ENCODE assay signal across 15 cellular contexts in genomic region chr2:153568105-153568504, GRCh38.
A peak's percentile ranks its signal among the peaks of the same experiment; 100 is the strongest.
DNase-seq lines count a peak whose midpoint lies in the region; ATAC-seq and TF ChIP-seq lines count a peak whose summit lies in the region.
"Had no signal": no experiment of that assay in that cellular context is flagged by ENCODE, and none has a peak within 500 bp of the region (broad histone marks: within the 10 kb centered on the region; RNA-seq: fewer than 3 reads in every experiment).

No MANE protein-coding gene starts in this region.

- 0 out of 2 replicates have a peak overlapping the region, but pooled peaks have one; percentile 13 for H2AFZ ChIP-seq in Karpas-422 (ENCODE audit: low read length)
- no peak overlapping the region for H2AFZ ChIP-seq in hepatocyte
- H2AFZ ChIP-seq: GM23248 had no signal

- no peak for TF ChIP-seq CTCF in hepatocyte (IDR thresholded peaks at IDR 0.05; ENCODE audit: poor library complexity)
- no peak for TF ChIP-seq CTCF in right lobe of liver (IDR thresholded peaks at IDR 0.05)
- TF ChIP-seq CTCF in tibial nerve (IDR thresholded peaks at IDR 0.05), result no peak

- H3K4me1 ChIP-seq in Karpas-422 (ENCODE audit: low read length), result peaks cover 50% of the 10 kb centered on the region
- no peaks in the 10 kb centered on the region for H3K4me1 ChIP-seq in hepatocyte (ENCODE audit: insufficient read depth)
- H3K4me1 ChIP-seq in right lobe of liver, result peaks cover 0 to 5% (median 0%) of the 10 kb centered on the region in 4 donors
- H3K4me1 ChIP-seq in tibial nerve, result no peaks in the 10 kb centered on the region
- H3K4me1 ChIP-seq: BLaER1 treated with 17β-estradiol and CSF1 and Interleukin-3, amounts not matched to agents 10 nM and 100 nM had no signal

- H3K79me2 ChIP-seq in Karpas-422 (ENCODE audit: low read length) (no peaks in the 10 kb centered on the region), hepatocyte (no peaks in the 10 kb centered on the region)

- H3K4me2 ChIP-seq in Karpas-422 (ENCODE audit: low read depth, low read length, poor library complexity, severe bottlenecking), result peak overlapping the region; percentile 74
- peak overlapping the region; percentile 13 for H3K4me2 ChIP-seq in hepatocyte
- H3K4me2 ChIP-seq: BLaER1 treated with 17β-estradiol and CSF1 and Interleukin-3, amounts not matched to agents 10 nM and 100 nM had no signal

- TF ChIP-seq POLR2A in right lobe of liver (IDR thresholded peaks at IDR 0.05) (no peak), tibial nerve (IDR thresholded peaks at IDR 0.05) (no peak)

- intact Hi-C loops in right lobe of liver (cut with DNase I), result no loop called here

- DNase-seq in Karpas-422 (no peak), hepatocyte (ENCODE audit: low spot score) (no peak), right lobe of liver (no peak), germinal center (ENCODE audit: low spot score) (no peak), tibial nerve (ENCODE audit: low spot score in 2 of 2) (no peak)
- DNase-seq: Calu3; CD8-positive, alpha-beta T cell; DMS79 treated with DMSO at 0.1 percent for 48 hours; GF-D8; GM23248; HFFc6 had no signal

- H3K4me3 ChIP-seq in Karpas-422 (ENCODE audit: low read length), result peak overlapping the region; percentile 48; the same call in 1 of the 2 replicates
- no peak overlapping the region for H3K4me3 ChIP-seq in hepatocyte
- peak overlapping the region in 1 of 3 donors; percentile 12 for H3K4me3 ChIP-seq in right lobe of liver
- H3K4me3 ChIP-seq in tibial nerve, result no peak overlapping the region
- H3K4me3 ChIP-seq: BLaER1 treated with 17β-estradiol and CSF1 and Interleukin-3, amounts not matched to agents 10 nM and 100 nM; GM23248 had no signal

- H3K27ac ChIP-seq in Karpas-422 (ENCODE audit: low read length), result peak overlapping the region; percentile 90
- no peak overlapping the region for H3K27ac ChIP-seq in hepatocyte
- peak overlapping the region in 2 of 3 donors; percentile 21 to 38 for H3K27ac ChIP-seq in right lobe of liver
- no peak overlapping the region for H3K27ac ChIP-seq in tibial nerve
- H3K27ac ChIP-seq: BLaER1 treated with 17β-estradiol and CSF1 and Interleukin-3, amounts not matched to agents 10 nM and 100 nM; GM23248; HL-60 had no signal

- H3K9me3 ChIP-seq in Karpas-422 (ENCODE audit: low read length), result no peaks in the 10 kb centered on the region
- no peaks in the 10 kb centered on the region for H3K9me3 ChIP-seq in hepatocyte (ENCODE audit: low read depth)
- H3K9me3 ChIP-seq in right lobe of liver, result no peaks in the 10 kb centered on the region
- H3K9me3 ChIP-seq in tibial nerve, result no peaks in the 10 kb centered on the region
- H3K9me3 ChIP-seq: BLaER1 treated with 17β-estradiol and CSF1 and Interleukin-3, amounts not matched to agents 10 nM and 100 nM had no signal

- H3K9ac ChIP-seq in Karpas-422 (ENCODE audit: low read length), result peak overlapping the region; percentile 11; the same call in 1 of the 2 replicates
- H3K9ac ChIP-seq: BLaER1 treated with 17β-estradiol and CSF1 and Interleukin-3, amounts not matched to agents 10 nM and 100 nM; GM23248 had no signal

- WGBS in hepatocyte (ENCODE audit: low lambda C conversion rate, missing lambda C conversion rate), result 71% methylated on average over 3 of the region's 3 CpGs
- WGBS in right lobe of liver (ENCODE audit: insufficient coverage, low coverage, low lambda C conversion rate, missing lambda C conversion rate), result 13% methylated on average over 3 of the region's 3 CpGs
- 71 to 79% methylated on average over 3 of the region's 3 CpGs for WGBS in tibial nerve, 2 donors

- ATAC-seq in right lobe of liver (peak; percentile 66 to 95 (median 86)), GM21390 (IDR thresholded peaks at IDR 0.05; ENCODE audit: unreplicated experiment) (no peak)
- ATAC-seq: CD8-positive, alpha-beta T cell; HCT116 had no signal

- H4K20me1 ChIP-seq in Karpas-422 (ENCODE audit: insufficient read depth, low read depth, low read length) (no peaks in the 10 kb centered on the region), hepatocyte (ENCODE audit: insufficient read depth, poor library complexity, severe bottlenecking) (no peaks in the 10 kb centered on the region)
- H4K20me1 ChIP-seq: BLaER1 treated with 17β-estradiol and CSF1 and Interleukin-3, amounts not matched to agents 10 nM and 100 nM had no signal

- H3K9me2 ChIP-seq in Karpas-422 (replicated peaks; ENCODE audit: insufficient read depth, low read length) (no peaks in the 10 kb centered on the region), hepatocyte (replicated peaks; ENCODE audit: insufficient read depth) (no peaks in the 10 kb centered on the region)

- TF ChIP-seq EP300 in tibial nerve (IDR thresholded peaks at IDR 0.05), result no peak

- H3K27me3 ChIP-seq in Karpas-422 (ENCODE audit: low read length), result no peaks in the 10 kb centered on the region
- H3K27me3 ChIP-seq in hepatocyte, result no peaks in the 10 kb centered on the region
- no peaks in the 10 kb centered on the region for H3K27me3 ChIP-seq in right lobe of liver
- H3K27me3 ChIP-seq in tibial nerve, result no peaks in the 10 kb centered on the region
- H3K27me3 ChIP-seq: BLaER1 treated with 17β-estradiol and CSF1 and Interleukin-3, amounts not matched to agents 10 nM and 100 nM had no signal

- H3K36me3 ChIP-seq in Karpas-422 (ENCODE audit: insufficient read depth, low read length), result no peaks in the 10 kb centered on the region
- H3K36me3 ChIP-seq in hepatocyte (replicated peaks; ENCODE audit: insufficient read depth, low read depth), result no peaks in the 10 kb centered on the region
- H3K36me3 ChIP-seq in right lobe of liver, result no peaks in the 10 kb centered on the region
- no peaks in the 10 kb centered on the region for H3K36me3 ChIP-seq in tibial nerve
- H3K36me3 ChIP-seq: BLaER1 treated with 17β-estradiol and CSF1 and Interleukin-3, amounts not matched to agents 10 nM and 100 nM had no signal

Comparison
In these comparisons a context has a peak if more than half of its experiments do, and no peak if none do; other contexts are left out.
1. H3K27ac ChIP-seq: peak in Karpas-422 (single experiment) and right lobe of liver (2 of 3); none in hepatocyte (single experiment) and tibial nerve (0 of 4).